ENCODE assay signal across 8 cellular contexts in the genomic region with DNA sequence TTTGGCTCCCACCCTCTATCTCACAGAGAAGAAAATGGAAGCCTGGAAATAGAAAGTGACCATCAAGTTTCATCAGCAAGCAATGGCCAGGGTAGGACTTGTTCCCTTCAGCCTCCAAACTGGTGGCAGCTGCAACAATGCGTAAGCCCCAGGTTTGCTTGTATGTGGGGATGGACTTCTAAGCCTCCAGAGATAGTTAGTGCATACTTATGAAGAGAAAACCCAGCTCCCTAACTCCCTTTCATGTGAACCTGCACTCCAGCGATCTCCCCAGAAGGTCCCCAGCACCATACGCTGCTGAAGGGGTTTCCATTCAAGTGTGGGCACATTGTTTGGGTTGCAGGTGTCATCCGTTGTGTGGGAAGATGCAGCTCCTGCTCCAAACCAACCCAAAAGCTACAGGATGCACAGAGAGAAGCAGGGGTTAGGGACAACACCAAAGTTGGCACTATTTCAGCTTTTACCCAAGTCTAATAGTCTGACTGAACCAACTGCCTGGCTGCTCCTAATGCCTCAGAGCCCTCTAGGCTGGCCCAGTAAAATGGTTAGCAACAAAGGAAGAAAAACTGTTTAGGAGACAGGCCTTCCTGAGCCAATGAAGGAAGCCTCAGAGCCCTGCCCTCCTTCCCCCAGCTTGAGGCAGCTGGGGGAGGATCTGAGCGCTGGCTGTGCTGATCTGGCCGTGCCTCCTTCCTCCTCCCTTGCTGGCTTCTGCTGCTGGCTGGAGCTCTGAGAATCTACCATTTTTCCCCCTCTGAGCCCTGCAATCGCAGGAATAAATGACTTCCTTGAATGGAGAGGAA. TPM values are rescaled to one million over a fixed set of nuclear protein-coding genes. Genes with fewer than 3 reads are reported as not detected.
DNase-seq lines count a peak whose midpoint lies in the region; ATAC-seq and TF ChIP-seq lines count a peak whose summit lies in the region.

No MANE protein-coding gene starts in this region.

- peaks cover 0 to under 1% of the 10 kb centered on the region in 2 donors for H3K9me3 ChIP-seq in stomach smooth muscle (ENCODE audit: control insufficient read depth in 2 of 2, low read length in 2 of 2)

- TF ChIP-seq POLR2A in lower leg skin (IDR thresholded peaks at IDR 0.05) = no peak

- intact Hi-C loops in lower leg skin (cut with DNase I; ENCODE audit: low total_unique reads) = loop anchor here (10.0 kb wide), 1 partner anchor 326 kb away; no protein-coding TSS in a partner anchor

- H3K27me3 ChIP-seq in stomach smooth muscle (ENCODE audit: control insufficient read depth in 1 of 2, insufficient read depth in 2 of 2, low read length in 2 of 2) = no peaks in the 10 kb centered on the region

- peak overlapping the region; percentile 1 to 36 for H3K9ac ChIP-seq in stomach smooth muscle (ENCODE audit: low read length in 2 of 2)

- TF ChIP-seq CTCF in lower leg skin (IDR thresholded peaks at IDR 0.05) = no peak

- H3K4me3 ChIP-seq in lower leg skin (ENCODE audit: low read depth, poor library complexity, severe bottlenecking) (no peak overlapping the region), stomach smooth muscle (ENCODE audit: low read length in 2 of 2) (peak overlapping the region in 1 of 2 donors; percentile 10)

- no peaks in the 10 kb centered on the region for H3K36me3 ChIP-seq in stomach smooth muscle (ENCODE audit: control insufficient read depth in 2 of 2, insufficient read depth in 2 of 2, low read length in 2 of 2)

- peaks cover 37% of the 10 kb centered on the region for H3K4me1 ChIP-seq in stomach smooth muscle (ENCODE audit: control insufficient read depth, insufficient read depth, low read length)

- WGBS in lower leg skin, 2 donors = 39 to 41% methylated on average over 7 of the region's 7 CpGs

- peak; percentile 47 for DNase-seq in ELF-1 (ENCODE audit: low read depth, low spot score)
- DNase-seq in RKO (ENCODE audit: low spot score) = peak; percentile 49
- DNase-seq in lower leg skin (ENCODE audit: low spot score in 2 of 2) = peak; percentile 50 to 89
- no peak for DNase-seq in NCI-H526 treated with DMSO at 0.1 percent for 48 hours (lab: John Stamatoyannopoulos, UW)

- peak overlapping the region; percentile 80 for H3K27ac ChIP-seq in cingulate gyrus (ENCODE audit: low read depth, low read length)
- peak overlapping the region; percentile 75 for H3K27ac ChIP-seq in stomach smooth muscle (ENCODE audit: low read length)

- no peak for ATAC-seq in GM21381 (IDR thresholded peaks at IDR 0.05; ENCODE audit: unreplicated experiment)
- no peak for ATAC-seq in HG03175 (IDR thresholded peaks at IDR 0.05; ENCODE audit: unreplicated experiment)

RNA-seq across cellular contexts. Expression of a gene that starts 12.3 kb away (rescaled TPM):
- total RNA-seq in lower leg skin = 1,000 to 10,000 TPM in 1 of 4 donors, 100 to 1,000 TPM in 3; 466 to 2,618 (median 922) TPM
